Comparison of ENCODE assay signal across 28 cellular contexts in the genomic region with DNA sequence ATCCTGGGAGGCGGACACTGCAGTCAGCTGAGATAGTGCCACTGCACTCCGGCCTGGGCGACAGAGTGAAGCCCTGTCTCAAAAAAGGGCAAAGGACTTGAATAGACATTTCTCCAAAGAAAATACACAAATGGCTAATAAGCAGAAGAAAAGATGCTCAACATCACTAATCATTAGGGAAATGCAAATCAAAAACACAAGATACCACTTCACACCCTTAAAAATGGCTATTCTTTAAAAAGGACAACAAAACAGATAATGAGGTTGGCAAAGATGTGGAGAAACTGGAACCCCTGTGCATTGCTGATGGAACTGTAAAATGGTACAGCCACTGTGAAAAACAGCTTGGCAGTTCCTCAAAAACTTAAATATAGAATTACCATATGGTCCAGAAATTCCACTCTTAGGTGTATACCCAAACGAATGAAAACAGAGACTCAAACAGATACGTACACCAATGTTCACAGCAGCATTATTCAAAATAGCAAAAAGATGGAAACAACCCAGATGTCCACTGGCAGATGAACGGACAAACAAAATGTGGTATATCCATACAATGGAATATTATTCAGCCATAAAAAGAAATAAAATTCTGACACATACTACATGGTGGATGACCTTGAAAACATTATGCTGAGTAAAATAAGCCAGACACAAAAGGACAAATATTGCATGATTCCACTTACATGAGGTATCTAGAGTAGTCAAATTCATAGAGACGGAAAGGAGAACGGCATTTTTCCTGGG.
"Had no signal": no experiment of that assay in that cellular context is flagged by ENCODE, and none has a peak within 500 bp of the region (broad histone marks: within the 10 kb centered on the region; RNA-seq: fewer than 3 reads in every experiment).

No MANE protein-coding gene starts in this region.

- ATAC-seq: effector memory CD8-positive, alpha-beta T cell; esophagus mucosa; gastrocnemius medialis; heart right ventricle; left cardiac atrium; left lung; left ventricle myocardium superior; lower lobe of right lung; mucosa of descending colon had no signal

- FAIRE-seq: endometrium, islet of Langerhans, keratinocyte had no signal

- H3K27me3 Mint-ChIP-seq: dendritic cell treated with granulocyte-macrophage colony-stimulating factor and Interleukin-4, amounts not matched to agents 40 ng/mL and 50 ng/mL, for 4 days; effector memory CD8-positive, alpha-beta T cell; naive B cell had no signal

- H3K27ac Mint-ChIP-seq: dendritic cell treated with granulocyte-macrophage colony-stimulating factor and Interleukin-4, amounts not matched to agents 40 ng/mL and 50 ng/mL, for 4 days; effector memory CD8-positive, alpha-beta T cell; endodermal cell; mesothelial cell of epicardium; naive B cell had no signal

- H3K4me3 ChIP-seq: colonic mucosa, esophagus squamous epithelium, gastrocnemius medialis, heart right ventricle, left lung, lower lobe of right lung, mucosa of descending colon had no signal

- H3K4me1 Mint-ChIP-seq: endodermal cell, naive B cell had no signal

- H3K27ac ChIP-seq: colonic mucosa, epithelial cell of prostate, esophagus squamous epithelium, gastrocnemius medialis, heart right ventricle, left lung, lower lobe of right lung had no signal

- H3K9me3 Mint-ChIP-seq: dendritic cell treated with granulocyte-macrophage colony-stimulating factor and Interleukin-4, amounts not matched to agents 40 ng/mL and 50 ng/mL, for 4 days; effector memory CD8-positive, alpha-beta T cell had no signal

- H3K9me3 ChIP-seq: colonic mucosa, esophagus squamous epithelium, gastrocnemius medialis, left lung, lower lobe of right lung, mucosa of descending colon had no signal

- H3K36me3 ChIP-seq: colonic mucosa, esophagus squamous epithelium, gastrocnemius medialis, heart right ventricle, left lung, lower lobe of right lung had no signal

- H3K27me3 ChIP-seq: colonic mucosa, esophagus squamous epithelium, gastrocnemius medialis, heart right ventricle, left lung had no signal

- H3K4me1 ChIP-seq: colonic mucosa, esophagus squamous epithelium, gastrocnemius medialis, heart right ventricle, left lung, lower lobe of right lung had no signal

- H3K36me3 Mint-ChIP-seq: naive B cell had no signal

- DNase-seq: colonic mucosa; cortex of kidney; effector CD8-positive, alpha-beta T cell; effector memory CD8-positive, alpha-beta T cell; endodermal cell; erythroblast; esophagus squamous epithelium; foreskin fibroblast; foreskin melanocyte; gastrocnemius medialis; glutamatergic neuron; head of caudate nucleus; heart right ventricle; hippocampal formation; left cardiac atrium; left ventricle myocardium superior; lower lobe of right lung; mesenchymal stem cell; mucosa of descending colon; naive B cell had no signal

- H3K4me3 Mint-ChIP-seq: dendritic cell treated with granulocyte-macrophage colony-stimulating factor and Interleukin-4, amounts not matched to agents 40 ng/mL and 50 ng/mL, for 4 days; effector memory CD8-positive, alpha-beta T cell; endodermal cell; mesothelial cell of epicardium had no signal
